In genomic region chr6:137202078-137202477, GRCh38 we compare ENCODE assay signal across 11 cellular contexts. TPM values are rescaled to one million over a fixed set of nuclear protein-coding genes. Genes with fewer than 3 reads are reported as not detected.
DNase-seq lines count a peak whose midpoint lies in the region; ATAC-seq and TF ChIP-seq lines count a peak whose summit lies in the region.
"Had no signal": no experiment of that assay in that cellular context is flagged by ENCODE, and none has a peak within 500 bp of the region (broad histone marks: within the 10 kb centered on the region; RNA-seq: fewer than 3 reads in every experiment).

No MANE protein-coding gene starts in this region.

- TF ChIP-seq CTCF in kidney epithelial cell (IDR thresholded peaks at IDR 0.05; ENCODE audit: insufficient read depth, low read length, poor library complexity, severe bottlenecking), result peak; percentile 18

- intact Hi-C loops in activated CD4-positive, alpha-beta T cell treated with anti-CD3 and anti-CD28 coated beads for 36 hours (cut with DNase I, micrococcal nuclease), result no loop called here

- in situ Hi-C loops in ACHN (cut with HindIII; ENCODE audit: low pct_ligation_motif_present, low pct_unique_long_range_greater_than_20kb, low sequenced_read_pairs), result no loop called here

- H3K36me3 Mint-ChIP-seq in activated CD4-positive, alpha-beta T cell treated with anti-CD3 and anti-CD28 coated beads for 36 hours (ENCODE audit: low read depth), result peaks cover 35% of the 10 kb centered on the region

- H3K4me1 Mint-ChIP-seq in activated CD4-positive, alpha-beta T cell treated with anti-CD3 and anti-CD28 coated beads for 36 hours, result peaks cover 2% of the 10 kb centered on the region
- H3K4me1 Mint-ChIP-seq: activated CD4-positive, alpha-beta T cell treated with anti-CD3 and anti-CD28 coated beads, Interleukin-2, amount 10 ng/mL, durations not matched to agents 7 days and 5 days had no signal

- CTCF ChIA-PET in activated CD4-positive, alpha-beta T cell treated with anti-CD3 and anti-CD28 coated beads for 36 hours (lab: Charles Lee), result interaction anchor here (0.6 kb wide), 1 partner anchor 16 kb away, joined by 4 read pairs; no protein-coding TSS in a partner anchor

- peak; percentile 32 for DNase-seq in ACHN
- peak; percentile 17 for DNase-seq in amniotic epithelial cell (ENCODE audit: low read depth)
- no peak for DNase-seq in kidney epithelial cell (ENCODE audit: low read depth)
- DNase-seq in activated CD4-positive, alpha-beta T cell treated with anti-CD3 and anti-CD28 coated beads for 36 hours, result no peak
- no peak for DNase-seq in NK-92 (lab: John Stamatoyannopoulos, UW; ENCODE audit: unreplicated experiment)
- DNase-seq in central memory CD4-positive, alpha-beta T cell, result no peak
- DNase-seq: activated CD4-positive, alpha-beta T cell treated with anti-CD3 and anti-CD28 coated beads, Interleukin-2, amount 10 ng/mL, durations not matched to agents 7 days and 5 days; DMS153; NCI-H2029 had no signal

- peaks cover 2% of the 10 kb centered on the region for H3K36me3 ChIP-seq in kidney epithelial cell (ENCODE audit: control insufficient read depth, insufficient read depth, low read length)

- POLR2A ChIA-PET in activated CD4-positive, alpha-beta T cell treated with anti-CD3 and anti-CD28 coated beads for 36 hours (lab: Charles Lee), result no interaction called here

- no peak overlapping the region for H3K27ac Mint-ChIP-seq in activated CD4-positive, alpha-beta T cell treated with anti-CD3 and anti-CD28 coated beads for 36 hours
- H3K27ac Mint-ChIP-seq: activated CD4-positive, alpha-beta T cell treated with anti-CD3 and anti-CD28 coated beads, Interleukin-2, amount 10 ng/mL, durations not matched to agents 7 days and 5 days had no signal

- H3K4me3 Mint-ChIP-seq in activated CD4-positive, alpha-beta T cell treated with anti-CD3 and anti-CD28 coated beads for 36 hours, result no peak overlapping the region
- H3K4me3 Mint-ChIP-seq: activated CD4-positive, alpha-beta T cell treated with anti-CD3 and anti-CD28 coated beads, Interleukin-2, amount 10 ng/mL, durations not matched to agents 7 days and 5 days had no signal

- H3K9me3 Mint-ChIP-seq in activated CD4-positive, alpha-beta T cell treated with anti-CD3 and anti-CD28 coated beads for 36 hours (ENCODE audit: low read depth), result no peaks in the 10 kb centered on the region

- no peak overlapping the region for H3K4me3 ChIP-seq in kidney epithelial cell (ENCODE audit: low read depth, low read length)

- no peaks in the 10 kb centered on the region for H3K27me3 Mint-ChIP-seq in activated CD4-positive, alpha-beta T cell treated with anti-CD3 and anti-CD28 coated beads for 36 hours
- H3K27me3 Mint-ChIP-seq: activated CD4-positive, alpha-beta T cell treated with anti-CD3 and anti-CD28 coated beads, Interleukin-2, amount 10 ng/mL, durations not matched to agents 7 days and 5 days had no signal

- peak; percentile 56 for ATAC-seq in GM21529 (IDR thresholded peaks at IDR 0.05; ENCODE audit: unreplicated experiment)
- ATAC-seq in GM21723 (IDR thresholded peaks at IDR 0.05; ENCODE audit: unreplicated experiment), result no peak
- ATAC-seq in activated CD4-positive, alpha-beta T cell treated with anti-CD3 and anti-CD28 coated beads for 36 hours, result no peak

- H3K27me3 ChIP-seq in kidney epithelial cell (ENCODE audit: control insufficient read depth, insufficient read depth, low read length), result no peaks in the 10 kb centered on the region

RNA-seq across cellular contexts. Expression of gene IFNGR1, which starts 17.1 kb away (rescaled TPM):
- total RNA-seq in kidney epithelial cell, result 52.6 and 55.6 TPM in 2 replicates
- total RNA-seq in activated CD4-positive, alpha-beta T cell treated with anti-CD3 and anti-CD28 coated beads for 36 hours, result 10 to 100 TPM; 19.3 to 20.8 TPM

RNA-seq across cellular contexts. Expression of gene IL22RA2, which starts 28.6 kb away (rescaled TPM):
- total RNA-seq in kidney epithelial cell, result not detected in 2 replicates
- total RNA-seq in activated CD4-positive, alpha-beta T cell treated with anti-CD3 and anti-CD28 coated beads for 36 hours, result not detected
- total RNA-seq: activated CD4-positive, alpha-beta T cell treated with anti-CD3 and anti-CD28 coated beads, Interleukin-2, amount 10 ng/mL, durations not matched to agents 7 days and 5 days had no signal

Comparison
In these comparisons a context has a peak if more than half of its experiments do, and no peak if none do; other contexts are left out.
1. DNase-seq: peak in ACHN (single experiment) and amniotic epithelial cell (single experiment); none in kidney epithelial cell (single experiment), activated CD4-positive, alpha-beta T cell treated with anti-CD3 and anti-CD28 coated beads for 36 hours (single experiment), NK-92 (single experiment) and central memory CD4-positive, alpha-beta T cell (single experiment).